ENCODE assay signal across 15 cellular contexts in genomic region chr1:43776043-43776761, GRCh38.
DNase-seq lines count a peak whose midpoint lies in the region; ATAC-seq, FAIRE-seq and TF ChIP-seq lines count a peak whose summit lies in the region.
"Had no signal": no experiment of that assay in that cellular context is flagged by ENCODE, and none has a peak within 500 bp of the region (broad histone marks: within the 10 kb centered on the region; RNA-seq: fewer than 3 reads in every experiment).

No MANE protein-coding gene starts in this region.

- no peak overlapping the region for H3K9ac ChIP-seq in HepG2 (ENCODE audit: insufficient read depth, low read depth, low read length)
- H3K9ac ChIP-seq: BLaER1, parathyroid adenoma had no signal

- CTCF ChIA-PET in HepG2 (lab: Yijun Ruan, JAX; ENCODE audit: low intra/inter-chr PET ratio, low total read pairs), result no interaction called here

- TF ChIP-seq EP300 in HepG2 (IDR thresholded peaks at IDR 0.05; ENCODE audit: low read depth in 2 of 2, low read length in 2 of 2), result no peak
- TF ChIP-seq EP300 in HepG2 (CRISPR knock-in tag; IDR thresholded peaks at IDR 0.05; ENCODE audit: borderline replicate concordance), result no peak

- H3K9me3 ChIP-seq in HepG2 (ENCODE audit: low read length) (no peaks in the 10 kb centered on the region), right lobe of liver (no peaks in the 10 kb centered on the region)

- in situ Hi-C loops in HepG2 (cut with HindIII; ENCODE audit: extremely low pct_ligation_motif_present, low pct_unique_long_range_greater_than_20kb), result no loop called here

- no peak for TF ChIP-seq CTCF in HepG2 (CRISPR knock-in tag; IDR thresholded peaks at IDR 0.05)
- no peak for TF ChIP-seq CTCF in right lobe of liver (IDR thresholded peaks at IDR 0.05)

- no peaks in the 10 kb centered on the region for H4K20me1 ChIP-seq in HepG2 (ENCODE audit: insufficient read depth, low read length)
- H4K20me1 ChIP-seq: BLaER1 had no signal

- H3K27ac ChIP-seq in HepG2 (ENCODE audit: extremely low read length, insufficient read depth, low read length) (no peak overlapping the region), right lobe of liver (no peak overlapping the region)
- H3K27ac ChIP-seq: BLaER1, parathyroid adenoma, transverse colon had no signal

- H3K4me1 ChIP-seq in HepG2 (ENCODE audit: insufficient read depth, low read length), result no peaks in the 10 kb centered on the region
- H3K4me1 ChIP-seq in right lobe of liver, result no peaks in the 10 kb centered on the region
- H3K4me1 ChIP-seq: BLaER1, parathyroid adenoma had no signal

- no TSS peak for BruUV-seq in HepG2 (replicated peaks; lab: Mats Ljungman, UMichigan)

- POLR2A ChIA-PET in HepG2 (lab: Yijun Ruan, JAX), result no interaction called here

- DNase-seq in HepG2 (ENCODE audit: low spot score) (no peak), right lobe of liver (no peak), SHP77 treated with DMSO at 0.1 percent for 48 hours (lab: John Stamatoyannopoulos, UW) (peak; percentile 11), fibroblast of gingiva (ENCODE audit: low read depth) (peak; percentile 91), activated gamma-delta T cell (lab: John Stamatoyannopoulos, UW) (no peak), NCI-H526 (lab: John Stamatoyannopoulos, UW) (no peak)
- DNase-seq: activated CD4-positive, alpha-beta T cell treated with anti-CD3 and anti-CD28 coated beads for 48 hours; head of caudate nucleus; NCI-H446; transverse colon had no signal

- H3K4me3 ChIP-seq in HepG2 (replicated peaks in 1 of 3; ENCODE audit: insufficient read depth in 1 of 3, low read depth in 2 of 3, low read length in 3 of 3) (no peak overlapping the region), right lobe of liver (no peak overlapping the region)
- H3K4me3 ChIP-seq: BLaER1, lung, transverse colon had no signal

- no peak overlapping the region for H3K4me2 ChIP-seq in HepG2 (ENCODE audit: low read depth, low read length)
- H3K4me2 ChIP-seq: BLaER1 had no signal

- H3K27me3 ChIP-seq in HepG2 (ENCODE audit: control insufficient read depth in 1 of 2, insufficient read depth in 2 of 2, low read length in 2 of 2), result no peaks in the 10 kb centered on the region
- H3K27me3 ChIP-seq in right lobe of liver, result no peaks in the 10 kb centered on the region
- H3K27me3 ChIP-seq: BLaER1, transverse colon had no signal

- no peak for FAIRE-seq in HepG2 (lab: Jason Lieb, UNC)

- H3K36me3 ChIP-seq in HepG2 (replicated peaks in 1 of 2; ENCODE audit: control insufficient read depth in 1 of 2, insufficient read depth in 2 of 2, low read length in 2 of 2) (0 out of 5 replicates have a peak, but pooled peaks cover 0 to 3% of the 10 kb centered on the region in 2 experiments), right lobe of liver (no peaks in the 10 kb centered on the region)
- H3K36me3 ChIP-seq: transverse colon had no signal

- TF ChIP-seq RAD21 in HepG2 (CRISPR knock-in tag; IDR thresholded peaks at IDR 0.05), result no peak

- no peak overlapping the region for H2AFZ ChIP-seq in HepG2 (ENCODE audit: low read length)
- H2AFZ ChIP-seq: parathyroid adenoma had no signal

- 84% methylated on average over 4 of the region's 4 CpGs for WGBS in HepG2 (ENCODE audit: low lambda C conversion rate)
- 88% methylated on average over 4 of the region's 4 CpGs for WGBS in right lobe of liver (ENCODE audit: insufficient coverage, low coverage, low lambda C conversion rate, missing lambda C conversion rate)

- no peak for ATAC-seq in HepG2
- ATAC-seq in right lobe of liver, result no peak
- ATAC-seq in HG03432 (IDR thresholded peaks at IDR 0.05; ENCODE audit: unreplicated experiment), result no peak
- no peak for ATAC-seq in GM21367 (IDR thresholded peaks at IDR 0.05; ENCODE audit: unreplicated experiment)

- no peaks in the 10 kb centered on the region for H3K79me2 ChIP-seq in HepG2 (ENCODE audit: insufficient read depth, low read length)
- H3K79me2 ChIP-seq: parathyroid adenoma had no signal

- TF ChIP-seq POLR2A in HepG2 (IDR thresholded peaks at IDR 0.05; ENCODE audit: insufficient read depth in 1 of 2, low read depth in 2 of 2, low read length in 2 of 2), result no peak
- TF ChIP-seq POLR2A in right lobe of liver (IDR thresholded peaks at IDR 0.05), result no peak

- intact Hi-C loops in HepG2 (cut with micrococcal nuclease; ENCODE audit: unreplicated experiment), result no loop called here
- intact Hi-C loops in right lobe of liver (cut with DNase I), result no loop called here

TF ChIP-seq in HepG2, 621 proteins besides CTCF, POLR2A, EP300 and RAD21:
- TF ChIP-seq NFE2L2 (IDR thresholded peaks at IDR 0.05; ENCODE audit: low read length) (peak; percentile 32; the same call in 1 of the 2 replicates), ZNF275 (CRISPR knock-in tag; IDR thresholded peaks at IDR 0.05; ENCODE audit: borderline replicate concordance) (no peak)

Comparison
In these comparisons a context has a peak if more than half of its experiments do, and no peak if none do; other contexts are left out.
1. DNase-seq: peak in SHP77 treated with DMSO at 0.1 percent for 48 hours (single experiment) and fibroblast of gingiva (single experiment); none in HepG2 (single experiment), right lobe of liver (0 of 3), activated gamma-delta T cell (single experiment) and NCI-H526 (0 of 2).